In the genomic region with DNA sequence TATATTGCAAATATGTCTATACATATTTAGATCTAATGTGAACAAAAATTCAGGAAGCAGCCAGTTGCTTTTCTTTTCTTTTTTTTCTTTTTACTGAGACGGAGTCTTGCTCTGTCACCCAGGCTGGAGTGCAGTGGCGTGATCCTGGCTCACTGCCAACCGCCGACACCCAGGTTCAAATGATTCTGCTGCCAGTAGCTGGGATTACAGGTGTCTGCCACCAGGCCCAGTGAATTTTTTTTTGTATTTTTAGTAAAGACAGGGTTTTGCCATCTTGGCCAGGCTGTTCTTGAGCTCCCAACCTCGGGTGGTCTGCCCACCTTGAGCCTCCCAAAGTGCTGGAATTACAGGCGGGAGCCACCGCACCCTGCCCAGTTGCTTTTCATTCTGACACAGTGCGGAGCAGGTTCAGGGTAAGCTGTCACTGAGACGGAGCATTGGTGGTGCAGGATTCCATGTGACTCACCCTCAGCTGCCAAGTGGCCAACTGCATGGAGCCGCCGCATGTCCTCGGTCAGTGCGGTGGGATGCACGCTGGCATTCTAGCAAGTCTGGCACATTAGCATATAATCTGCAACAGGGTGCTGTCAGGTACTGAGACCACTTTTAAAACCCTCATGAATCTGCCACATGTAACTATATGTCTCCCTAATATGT, we compare ENCODE assay signal across 27 cellular contexts.
DNase-seq lines count a peak whose midpoint lies in the region; ATAC-seq and TF ChIP-seq lines count a peak whose summit lies in the region.
"Had no signal": no experiment of that assay in that cellular context is flagged by ENCODE, and none has a peak within 500 bp of the region (broad histone marks: within the 10 kb centered on the region; RNA-seq: fewer than 3 reads in every experiment).

No MANE protein-coding gene starts in this region.

- no peak overlapping the region for H3K4me3 Mint-ChIP-seq in activated naive CD4-positive, alpha-beta T cell treated with anti-CD3 and anti-CD28 coated beads, Interleukin-2, amount 10 ng/mL, durations not matched to agents 7 days and 5 days
- no peak overlapping the region for H3K4me3 Mint-ChIP-seq in activated naive CD8-positive, alpha-beta T cell treated with anti-CD3 and anti-CD28 coated beads for 36 hours
- H3K4me3 Mint-ChIP-seq: activated CD4-positive, alpha-beta memory T cell treated with anti-CD3 and anti-CD28 coated beads for 36 hours; endodermal cell; natural killer cell had no signal

- H3K27me3 Mint-ChIP-seq in activated naive CD4-positive, alpha-beta T cell treated with anti-CD3 and anti-CD28 coated beads, Interleukin-2, amount 10 ng/mL, durations not matched to agents 7 days and 5 days: peaks cover 63% of the 10 kb centered on the region
- H3K27me3 Mint-ChIP-seq in activated naive CD8-positive, alpha-beta T cell treated with anti-CD3 and anti-CD28 coated beads for 36 hours: peaks cover 42% of the 10 kb centered on the region

- H3K36me3 ChIP-seq in lower lobe of right lung: no peaks in the 10 kb centered on the region
- no peaks in the 10 kb centered on the region for H3K36me3 ChIP-seq in upper lobe of right lung
- H3K36me3 ChIP-seq: breast epithelium, esophagus muscularis mucosa, gastrocnemius medialis, HAP-1, thyroid gland had no signal

- ATAC-seq in lower lobe of right lung (no peak), upper lobe of right lung (no peak), GM19351 (IDR thresholded peaks at IDR 0.05; ENCODE audit: unreplicated experiment) (no peak)
- ATAC-seq: gastrocnemius medialis; left ventricle myocardium superior; natural killer cell; right cardiac atrium; stimulated activated naive CD8-positive, alpha-beta T cell treated with anti-CD3 and anti-CD28 coated beads, Interleukin-15, Interleukin-2, amounts not matched to agents 100 U/mL and 50 U/mL, for 24 hours had no signal

- intact Hi-C loops in lower lobe of right lung (cut with DNase I) (no loop called here), upper lobe of right lung (cut with DNase I) (no loop called here)

- no peaks in the 10 kb centered on the region for H3K36me3 Mint-ChIP-seq in activated naive CD4-positive, alpha-beta T cell treated with anti-CD3 and anti-CD28 coated beads, Interleukin-2, amount 10 ng/mL, durations not matched to agents 7 days and 5 days
- H3K36me3 Mint-ChIP-seq in activated naive CD8-positive, alpha-beta T cell treated with anti-CD3 and anti-CD28 coated beads for 36 hours: no peaks in the 10 kb centered on the region
- H3K36me3 Mint-ChIP-seq: activated CD4-positive, alpha-beta memory T cell treated with anti-CD3 and anti-CD28 coated beads for 36 hours; natural killer cell had no signal

- H3K9me3 ChIP-seq in lower lobe of right lung: no peaks in the 10 kb centered on the region
- no peaks in the 10 kb centered on the region for H3K9me3 ChIP-seq in upper lobe of right lung
- H3K9me3 ChIP-seq: breast epithelium, esophagus muscularis mucosa, gastrocnemius medialis, HAP-1, thyroid gland had no signal

- no peaks in the 10 kb centered on the region for H3K4me1 Mint-ChIP-seq in activated naive CD4-positive, alpha-beta T cell treated with anti-CD3 and anti-CD28 coated beads, Interleukin-2, amount 10 ng/mL, durations not matched to agents 7 days and 5 days
- no peaks in the 10 kb centered on the region for H3K4me1 Mint-ChIP-seq in activated naive CD8-positive, alpha-beta T cell treated with anti-CD3 and anti-CD28 coated beads for 36 hours
- H3K4me1 Mint-ChIP-seq: endodermal cell, natural killer cell had no signal

- H3K27ac ChIP-seq in lower lobe of right lung (no peak overlapping the region), upper lobe of right lung (no peak overlapping the region)
- H3K27ac ChIP-seq: breast epithelium, C4-2B, esophagus muscularis mucosa, gastrocnemius medialis, HL-60, parathyroid adenoma, thyroid gland had no signal

- TF ChIP-seq CTCF in lower lobe of right lung (IDR thresholded peaks at IDR 0.05) (no peak), upper lobe of right lung (IDR thresholded peaks at IDR 0.05) (no peak)

- peaks cover 2% of the 10 kb centered on the region for H3K9me3 Mint-ChIP-seq in activated naive CD4-positive, alpha-beta T cell treated with anti-CD3 and anti-CD28 coated beads, Interleukin-2, amount 10 ng/mL, durations not matched to agents 7 days and 5 days
- peaks cover 2% of the 10 kb centered on the region for H3K9me3 Mint-ChIP-seq in activated naive CD8-positive, alpha-beta T cell treated with anti-CD3 and anti-CD28 coated beads for 36 hours
- H3K9me3 Mint-ChIP-seq: natural killer cell had no signal

- CTCF ChIA-PET in activated naive CD4-positive, alpha-beta T cell treated with anti-CD3 and anti-CD28 coated beads, Interleukin-2, amount 10 ng/mL, durations not matched to agents 7 days and 5 days (lab: Charles Lee): no interaction called here

- H3K4me1 ChIP-seq in lower lobe of right lung (no peaks in the 10 kb centered on the region), upper lobe of right lung (no peaks in the 10 kb centered on the region)
- H3K4me1 ChIP-seq: breast epithelium, esophagus muscularis mucosa, gastrocnemius medialis, HAP-1, parathyroid adenoma, thyroid gland had no signal

- peak; percentile 5 for DNase-seq in activated naive CD4-positive, alpha-beta T cell treated with anti-CD3 and anti-CD28 coated beads, Interleukin-2, amount 10 ng/mL, durations not matched to agents 7 days and 5 days
- no peak for DNase-seq in activated naive CD4-positive, alpha-beta T cell treated with anti-CD3 and anti-CD28 coated beads, Interleukin-2, amount 50 U/mL, for 16 hours
- DNase-seq in NCI-H345 treated with DMSO at 0.1 percent for 48 hours (lab: John Stamatoyannopoulos, UW; ENCODE audit: unreplicated experiment) (peak; percentile 23), lower lobe of right lung (peak; percentile 10), upper lobe of right lung (peak; percentile 22), SHP77 treated with DMSO at 0.1 percent for 48 hours (lab: John Stamatoyannopoulos, UW) (no peak)
- no peak for DNase-seq in activated naive CD8-positive, alpha-beta T cell treated with anti-CD3 and anti-CD28 coated beads for 36 hours
- DNase-seq: activated CD4-positive, alpha-beta memory T cell treated with anti-CD3 and anti-CD28 coated beads for 36 hours; activated naive CD4-positive, alpha-beta T cell; amniotic stem cell; gastrocnemius medialis; hypothalamus; left ventricle myocardium superior; natural killer cell; NCI-H2029 treated with DMSO at 0.1 percent for 48 hours; NCI-H524 treated with DMSO at 0.1 percent for 48 hours; right cardiac atrium; stimulated activated naive CD8-positive, alpha-beta T cell treated with anti-CD3 and anti-CD28 coated beads, Interleukin-15, Interleukin-2, amounts not matched to agents 100 U/mL and 50 U/mL, for 24 hours; thyroid gland had no signal

- H3K27me3 ChIP-seq in lower lobe of right lung (ENCODE audit: low read depth) (peaks cover 30% of the 10 kb centered on the region), upper lobe of right lung (peaks cover 37% of the 10 kb centered on the region)
- H3K27me3 ChIP-seq: thyroid gland had no signal

- H3K4me3 ChIP-seq in lower lobe of right lung: no peak overlapping the region
- H3K4me3 ChIP-seq in upper lobe of right lung: no peak overlapping the region
- H3K4me3 ChIP-seq: breast epithelium, esophagus muscularis mucosa, gastrocnemius medialis, HAP-1, thyroid gland had no signal

- no peak overlapping the region for H3K27ac Mint-ChIP-seq in activated naive CD4-positive, alpha-beta T cell treated with anti-CD3 and anti-CD28 coated beads, Interleukin-2, amount 10 ng/mL, durations not matched to agents 7 days and 5 days
- H3K27ac Mint-ChIP-seq in activated naive CD8-positive, alpha-beta T cell treated with anti-CD3 and anti-CD28 coated beads for 36 hours: no peak overlapping the region
- H3K27ac Mint-ChIP-seq: activated CD4-positive, alpha-beta memory T cell treated with anti-CD3 and anti-CD28 coated beads for 36 hours; endodermal cell; natural killer cell had no signal

Comparison
In these comparisons a context has a peak if more than half of its experiments do, and no peak if none do; other contexts are left out.
1. DNase-seq: peak in activated naive CD4-positive, alpha-beta T cell treated with anti-CD3 and anti-CD28 coated beads, Interleukin-2, amount 10 ng/mL, durations not matched to agents 7 days and 5 days (single experiment), NCI-H345 treated with DMSO at 0.1 percent for 48 hours (single experiment), lower lobe of right lung (single experiment) and upper lobe of right lung (single experiment); none in activated naive CD4-positive, alpha-beta T cell treated with anti-CD3 and anti-CD28 coated beads, Interleukin-2, amount 50 U/mL, for 16 hours (single experiment), SHP77 treated with DMSO at 0.1 percent for 48 hours (single experiment) and activated naive CD8-positive, alpha-beta T cell treated with anti-CD3 and anti-CD28 coated beads for 36 hours (single experiment).